13 cellular contexts compared by ENCODE assay signal in genomic region chr9:81492710-81493447, GRCh38.
DNase-seq lines count a peak whose midpoint lies in the region; ATAC-seq and TF ChIP-seq lines count a peak whose summit lies in the region.
"Had no signal": no experiment of that assay in that cellular context is flagged by ENCODE, and none has a peak within 500 bp of the region (broad histone marks: within the 10 kb centered on the region; RNA-seq: fewer than 3 reads in every experiment).

No MANE protein-coding gene starts in this region.

- H3K4me1 ChIP-seq in PC-3 (ENCODE audit: insufficient read depth, low read length) = peaks cover 40% of the 10 kb centered on the region
- H3K4me1 ChIP-seq: upper lobe of right lung had no signal

- H3K9me2 ChIP-seq in PC-3 (replicated peaks; ENCODE audit: low read length) = no peaks in the 10 kb centered on the region

- intact Hi-C loops in PC-3 (cut with micrococcal nuclease) = loop anchor here (1.0 to 10.0 kb wide), 7 partner anchors 81 to 368 kb away; no protein-coding TSS in a partner anchor
- intact Hi-C loops in Right ventricle myocardium superior (cut with DNase I) = no loop called here

- no peaks in the 10 kb centered on the region for H3K9me3 ChIP-seq in PC-3 (ENCODE audit: low read length)
- H3K9me3 ChIP-seq: upper lobe of right lung had no signal

- no TSS peak for BruUV-seq in PC-3 (replicated peaks; lab: Mats Ljungman, UMichigan)

- H3K9ac ChIP-seq in PC-3 (ENCODE audit: low read length) = peak overlapping the region; percentile 25; the same call in 1 of the 2 replicates

- no peaks in the 10 kb centered on the region for H3K36me3 Mint-ChIP-seq in activated CD8-positive, alpha-beta T cell treated with anti-CD3 and anti-CD28 coated beads, Interleukin-2, amount 10 ng/mL, durations not matched to agents 7 days and 5 days (ENCODE audit: low read depth)
- H3K36me3 Mint-ChIP-seq: T-cell had no signal

- H3F3A ChIP-seq in PC-3 (ENCODE audit: low read length, unreplicated experiment) = peaks cover 6% of the 10 kb centered on the region

- DNase-seq in NCI-H1417 (lab: John Stamatoyannopoulos, UW) = peak in 2 of 3 experiments; percentile 3 to 16
- DNase-seq in NCI-H1417 treated with DMSO at 0.1 percent for 48 hours (lab: John Stamatoyannopoulos, UW) = no peak
- peak; percentile 90 for DNase-seq in PC-3
- peak; percentile 72 for DNase-seq in epithelial cell of proximal tubule (ENCODE audit: low read depth)
- DNase-seq in stromal cell of bone marrow (ENCODE audit: low read depth) = peak; percentile 87
- DNase-seq in Right ventricle myocardium superior = no peak
- no peak for DNase-seq in activated CD8-positive, alpha-beta T cell treated with anti-CD3 and anti-CD28 coated beads, Interleukin-2, amount 10 ng/mL, durations not matched to agents 7 days and 5 days
- DNase-seq: NCI-H187 treated with DMSO at 0.1 percent for 48 hours, nucleus accumbens, T-cell, upper lobe of right lung had no signal

- H3K4me2 ChIP-seq in PC-3 (ENCODE audit: low read length) = peak overlapping the region; percentile 52

- H4K20me1 ChIP-seq in PC-3 (ENCODE audit: low read length) = no peaks in the 10 kb centered on the region

- no peaks in the 10 kb centered on the region for H3K79me2 ChIP-seq in PC-3 (ENCODE audit: low read length)

- CTCF ChIA-PET in PC-3 (lab: Charles Lee) = interaction anchor here (0.7 kb wide), 1 partner anchor 95 kb away, joined by 4 read pairs; no protein-coding TSS in a partner anchor
- CTCF ChIA-PET in activated CD8-positive, alpha-beta T cell treated with anti-CD3 and anti-CD28 coated beads, Interleukin-2, amount 10 ng/mL, durations not matched to agents 7 days and 5 days (lab: Charles Lee) = no interaction called here

- H3K4me3 ChIP-seq in PC-3 (ENCODE audit: low read length) = no peak overlapping the region
- no peak overlapping the region for H3K4me3 ChIP-seq in epithelial cell of proximal tubule (ENCODE audit: low read depth, low read length)
- H3K4me3 ChIP-seq: GM12878, upper lobe of right lung had no signal

- H3K27ac ChIP-seq in PC-3 (ENCODE audit: low read length) = peak overlapping the region; percentile 90
- H3K27ac ChIP-seq: upper lobe of right lung had no signal

- H3K4me1 Mint-ChIP-seq in activated CD8-positive, alpha-beta T cell treated with anti-CD3 and anti-CD28 coated beads, Interleukin-2, amount 10 ng/mL, durations not matched to agents 7 days and 5 days (ENCODE audit: low read depth) = no peaks in the 10 kb centered on the region
- H3K4me1 Mint-ChIP-seq: T-cell had no signal

- no peak overlapping the region for H3K27ac Mint-ChIP-seq in activated CD8-positive, alpha-beta T cell treated with anti-CD3 and anti-CD28 coated beads, Interleukin-2, amount 10 ng/mL, durations not matched to agents 7 days and 5 days
- H3K27ac Mint-ChIP-seq: T-cell had no signal

- H3K36me3 ChIP-seq in PC-3 (ENCODE audit: low read depth, low read length) = no peaks in the 10 kb centered on the region
- H3K36me3 ChIP-seq: upper lobe of right lung had no signal

- POLR2A ChIA-PET in PC-3 (lab: Charles Lee; ENCODE audit: unreplicated experiment) = no interaction called here
- POLR2A ChIA-PET in activated CD8-positive, alpha-beta T cell treated with anti-CD3 and anti-CD28 coated beads, Interleukin-2, amount 10 ng/mL, durations not matched to agents 7 days and 5 days (lab: Charles Lee) = no interaction called here

- no peaks in the 10 kb centered on the region for H3K27me3 Mint-ChIP-seq in activated CD8-positive, alpha-beta T cell treated with anti-CD3 and anti-CD28 coated beads, Interleukin-2, amount 10 ng/mL, durations not matched to agents 7 days and 5 days (ENCODE audit: low read depth)
- H3K27me3 Mint-ChIP-seq: T-cell had no signal

- no peak overlapping the region for H2AFZ ChIP-seq in PC-3 (ENCODE audit: low read length)

- TF ChIP-seq CTCF in PC-3 (conservative IDR thresholded peaks at IDR 0.05; ENCODE audit: low read depth, low read length) (no peak), epithelial cell of proximal tubule (conservative IDR thresholded peaks at IDR 0.05; ENCODE audit: low read depth, low read length) (no peak)

- no peaks in the 10 kb centered on the region for H3K27me3 ChIP-seq in PC-3 (ENCODE audit: low read length)
- H3K27me3 ChIP-seq: upper lobe of right lung had no signal

- ATAC-seq in PC-3 (peak; percentile 83), Right ventricle myocardium superior (ENCODE audit: poor library complexity) (no peak), GM19023 (IDR thresholded peaks at IDR 0.05; ENCODE audit: unreplicated experiment) (no peak)
- ATAC-seq in activated CD8-positive, alpha-beta T cell treated with anti-CD3 and anti-CD28 coated beads, Interleukin-2, amount 10 ng/mL, durations not matched to agents 7 days and 5 days = no peak
- ATAC-seq: GM12878, T-cell, upper lobe of right lung had no signal

- no peaks in the 10 kb centered on the region for H3K9me3 Mint-ChIP-seq in activated CD8-positive, alpha-beta T cell treated with anti-CD3 and anti-CD28 coated beads, Interleukin-2, amount 10 ng/mL, durations not matched to agents 7 days and 5 days (ENCODE audit: insufficient read depth)

- H3K4me3 Mint-ChIP-seq in activated CD8-positive, alpha-beta T cell treated with anti-CD3 and anti-CD28 coated beads, Interleukin-2, amount 10 ng/mL, durations not matched to agents 7 days and 5 days = no peak overlapping the region
- H3K4me3 Mint-ChIP-seq: T-cell had no signal

Comparison
In these comparisons a context has a peak if more than half of its experiments do, and no peak if none do; other contexts are left out.
1. DNase-seq: peak in NCI-H1417 (2 of 3), PC-3 (single experiment), epithelial cell of proximal tubule (single experiment) and stromal cell of bone marrow (single experiment); none in NCI-H1417 treated with DMSO at 0.1 percent for 48 hours (single experiment), Right ventricle myocardium superior (single experiment) and activated CD8-positive, alpha-beta T cell treated with anti-CD3 and anti-CD28 coated beads, Interleukin-2, amount 10 ng/mL, durations not matched to agents 7 days and 5 days (single experiment).